In the genomic region with DNA sequence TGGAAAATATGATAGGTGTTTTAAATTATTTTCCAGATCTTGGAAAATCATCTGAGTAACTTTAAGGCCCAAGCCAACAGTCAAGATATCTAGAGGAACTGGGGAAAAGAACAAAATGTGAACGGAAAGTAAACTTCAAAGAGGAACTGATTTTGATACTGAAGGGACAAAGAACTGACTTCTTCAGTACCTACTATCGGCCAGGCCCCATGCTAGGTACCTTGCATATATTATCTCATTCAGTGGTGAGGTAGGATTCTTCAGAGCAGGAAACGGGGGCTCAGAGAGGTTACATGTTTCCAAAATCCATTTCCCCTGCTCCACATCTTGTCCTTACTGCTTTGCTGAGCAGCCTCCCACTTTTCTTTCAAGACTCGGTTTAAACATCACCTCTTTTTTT, we compare ENCODE assay signal across 2 cellular contexts.
TF ChIP-seq lines count a peak whose summit lies in the region.

No MANE protein-coding gene starts in this region.

TF ChIP-seq in GM12891, 5 proteins besides CTCF, POLR2A, EP300 and RAD21 (continued from another document):
- TF ChIP-seq PAX5 (IDR thresholded peaks at IDR 0.05; ENCODE audit: insufficient read depth, low read length, severe bottlenecking), result no peak

TF ChIP-seq in GM12878, 131 proteins besides CTCF, POLR2A, EP300 and RAD21 (continued from another document):
- TF ChIP-seq SPI1 (IDR thresholded peaks at IDR 0.05; ENCODE audit: borderline replicate concordance, insufficient read depth, low read depth, low read length), result peak; percentile 9; the same call in 1 of the 2 replicates
